1 cellular context compared by ENCODE assay signal in the genomic region with DNA sequence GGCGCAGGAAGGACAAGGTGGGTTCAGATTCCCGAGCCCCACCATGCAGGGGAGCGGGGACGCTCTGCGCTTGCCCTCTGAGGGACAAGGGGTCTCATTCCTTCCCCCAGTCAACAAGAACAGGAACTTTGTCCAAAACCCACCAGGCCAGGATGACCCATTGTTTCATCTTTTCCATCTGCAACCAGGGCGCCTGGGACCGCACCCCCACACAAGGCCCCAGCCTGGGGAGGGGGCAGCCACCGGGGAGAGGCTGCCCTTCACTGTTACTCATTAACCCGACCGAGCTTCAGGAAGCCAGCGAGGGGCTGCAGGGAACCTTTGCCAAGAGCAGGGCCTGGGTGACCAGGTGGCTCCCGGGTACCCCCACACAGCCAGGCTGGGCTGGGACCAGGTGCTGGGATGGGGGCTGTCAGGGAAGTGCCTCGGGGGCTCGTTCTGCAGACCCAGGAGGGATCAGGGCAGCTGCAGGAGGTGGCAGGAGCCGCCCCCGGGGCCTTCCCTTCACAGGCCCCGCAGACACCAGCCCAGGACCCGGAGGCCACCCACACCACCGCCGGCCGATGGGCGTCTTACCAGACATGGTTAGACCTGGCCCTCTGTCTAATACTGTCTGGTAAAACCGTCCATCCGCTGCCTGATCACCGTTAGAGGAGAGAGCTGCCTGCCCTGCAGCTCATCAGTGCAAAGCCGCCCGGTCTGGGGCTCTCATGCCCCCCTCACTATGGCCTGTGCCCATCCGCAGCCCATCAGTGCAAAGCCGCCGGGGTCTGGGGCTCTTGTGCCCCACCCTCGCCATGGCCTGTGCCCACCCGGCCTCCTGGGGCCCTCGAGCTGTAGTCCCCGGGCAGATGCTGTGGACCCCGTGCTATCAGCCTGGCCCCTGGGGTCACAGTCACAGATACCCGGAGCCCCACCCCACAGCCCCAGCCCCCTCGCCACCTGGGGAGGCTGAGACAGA.
A peak's percentile ranks its signal among the peaks of the same experiment; 100 is the strongest.
TF ChIP-seq lines count a peak whose summit lies in the region.

No MANE protein-coding gene starts in this region.

TF ChIP-seq in HepG2, 621 proteins besides CTCF, POLR2A, EP300 and RAD21 (continued from another document and continues in another):
- TF ChIP-seq SETDB1 (CRISPR knock-in tag; IDR thresholded peaks at IDR 0.05; ENCODE audit: borderline replicate concordance), result no peak
- no peak for TF ChIP-seq ZNF354B (CRISPR knock-in tag; IDR thresholded peaks at IDR 0.05)
- TF ChIP-seq MAF1 (CRISPR knock-in tag; IDR thresholded peaks at IDR 0.05; ENCODE audit: borderline replicate concordance), result no peak
- no peak for TF ChIP-seq HOXA5 (CRISPR knock-in tag; IDR thresholded peaks at IDR 0.05)
- 0 out of 2 replicates have a peak, but pooled peaks have one; percentile 16 for TF ChIP-seq ZNF501 (CRISPR knock-in tag; IDR thresholded peaks at IDR 0.05)
- no peak for TF ChIP-seq MAFF (IDR thresholded peaks at IDR 0.05; ENCODE audit: low read depth, low read length)
- no peak for TF ChIP-seq ZNF329 (CRISPR knock-in tag; IDR thresholded peaks at IDR 0.05; ENCODE audit: low read depth)
- no peak for TF ChIP-seq MIXL1 (CRISPR knock-in tag; IDR thresholded peaks at IDR 0.05)
- no peak for TF ChIP-seq PCBP1 (IDR thresholded peaks at IDR 0.05; ENCODE audit: borderline replicate concordance, low read depth, low read length)
- TF ChIP-seq, protein P1, sequence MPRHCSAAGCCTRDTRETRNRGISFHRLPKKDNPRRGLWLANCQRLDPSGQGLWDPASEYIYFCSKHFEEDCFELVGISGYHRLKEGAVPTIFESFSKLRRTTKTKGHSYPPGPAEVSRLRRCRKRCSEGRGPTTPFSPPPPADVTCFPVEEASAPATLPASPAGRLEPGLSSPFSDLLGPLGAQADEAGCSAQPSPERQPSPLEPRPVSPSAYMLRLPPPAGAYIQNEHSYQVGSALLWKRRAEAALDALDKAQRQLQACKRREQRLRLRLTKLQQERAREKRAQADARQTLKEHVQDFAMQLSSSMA (CRISPR knock-in tag; IDR thresholded peaks at IDR 0.05), result no peak
- TF ChIP-seq, protein P2, sequence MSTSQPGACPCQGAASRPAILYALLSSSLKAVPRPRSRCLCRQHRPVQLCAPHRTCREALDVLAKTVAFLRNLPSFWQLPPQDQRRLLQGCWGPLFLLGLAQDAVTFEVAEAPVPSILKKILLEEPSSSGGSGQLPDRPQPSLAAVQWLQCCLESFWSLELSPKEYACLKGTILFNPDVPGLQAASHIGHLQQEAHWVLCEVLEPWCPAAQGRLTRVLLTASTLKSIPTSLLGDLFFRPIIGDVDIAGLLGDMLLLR (CRISPR knock-in tag; IDR thresholded peaks at IDR 0.05), result no peak
- TF ChIP-seq FOXA3 (CRISPR knock-in tag; IDR thresholded peaks at IDR 0.05), result no peak
- no peak for TF ChIP-seq ZFYVE20 (CRISPR knock-in tag; IDR thresholded peaks at IDR 0.05; ENCODE audit: borderline replicate concordance, low read depth)
- TF ChIP-seq FIP1L1 (IDR thresholded peaks at IDR 0.05; ENCODE audit: borderline replicate concordance, insufficient read depth, low read depth, low read length), result no peak
- no peak for TF ChIP-seq SMYD3 (CRISPR knock-in tag; IDR thresholded peaks at IDR 0.05)
- no peak for TF ChIP-seq POLR2G (IDR thresholded peaks at IDR 0.05; ENCODE audit: low read depth, low read length)
- no peak for TF ChIP-seq NCOR1 (IDR thresholded peaks at IDR 0.05; ENCODE audit: borderline replicate concordance, low read length)
- TF ChIP-seq ZNF839 (CRISPR knock-in tag; IDR thresholded peaks at IDR 0.05; ENCODE audit: borderline replicate concordance), result no peak
- TF ChIP-seq, protein P3, sequence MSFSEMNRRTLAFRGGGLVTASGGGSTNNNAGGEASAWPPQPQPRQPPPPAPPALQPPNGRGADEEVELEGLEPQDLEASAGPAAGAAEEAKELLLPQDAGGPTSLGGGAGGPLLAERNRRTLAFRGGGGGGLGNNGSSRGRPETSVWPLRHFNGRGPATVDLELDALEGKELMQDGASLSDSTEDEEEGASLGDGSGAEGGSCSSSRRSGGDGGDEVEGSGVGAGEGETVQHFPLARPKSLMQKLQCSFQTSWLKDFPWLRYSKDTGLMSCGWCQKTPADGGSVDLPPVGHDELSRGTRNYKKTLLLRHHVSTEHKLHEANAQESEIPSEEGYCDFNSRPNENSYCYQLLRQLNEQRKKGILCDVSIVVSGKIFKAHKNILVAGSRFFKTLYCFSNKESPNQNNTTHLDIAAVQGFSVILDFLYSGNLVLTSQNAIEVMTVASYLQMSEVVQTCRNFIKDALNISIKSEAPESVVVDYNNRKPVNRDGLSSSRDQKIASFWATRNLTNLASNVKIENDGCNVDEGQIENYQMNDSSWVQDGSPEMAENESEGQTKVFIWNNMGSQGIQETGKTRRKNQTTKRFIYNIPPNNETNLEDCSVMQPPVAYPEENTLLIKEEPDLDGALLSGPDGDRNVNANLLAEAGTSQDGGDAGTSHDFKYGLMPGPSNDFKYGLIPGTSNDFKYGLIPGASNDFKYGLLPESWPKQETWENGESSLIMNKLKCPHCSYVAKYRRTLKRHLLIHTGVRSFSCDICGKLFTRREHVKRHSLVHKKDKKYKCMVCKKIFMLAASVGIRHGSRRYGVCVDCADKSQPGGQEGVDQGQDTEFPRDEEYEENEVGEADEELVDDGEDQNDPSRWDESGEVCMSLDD (CRISPR knock-in tag; IDR thresholded peaks at IDR 0.05; ENCODE audit: borderline replicate concordance), result no peak
- no peak for TF ChIP-seq RFXANK (CRISPR knock-in tag; IDR thresholded peaks at IDR 0.05)
- TF ChIP-seq ONECUT2 (CRISPR knock-in tag; IDR thresholded peaks at IDR 0.05), result no peak
- TF ChIP-seq SATB2 (CRISPR knock-in tag; IDR thresholded peaks at IDR 0.05), result no peak
- no peak for TF ChIP-seq CBFB (CRISPR knock-in tag; IDR thresholded peaks at IDR 0.05)
- TF ChIP-seq, protein P4, sequence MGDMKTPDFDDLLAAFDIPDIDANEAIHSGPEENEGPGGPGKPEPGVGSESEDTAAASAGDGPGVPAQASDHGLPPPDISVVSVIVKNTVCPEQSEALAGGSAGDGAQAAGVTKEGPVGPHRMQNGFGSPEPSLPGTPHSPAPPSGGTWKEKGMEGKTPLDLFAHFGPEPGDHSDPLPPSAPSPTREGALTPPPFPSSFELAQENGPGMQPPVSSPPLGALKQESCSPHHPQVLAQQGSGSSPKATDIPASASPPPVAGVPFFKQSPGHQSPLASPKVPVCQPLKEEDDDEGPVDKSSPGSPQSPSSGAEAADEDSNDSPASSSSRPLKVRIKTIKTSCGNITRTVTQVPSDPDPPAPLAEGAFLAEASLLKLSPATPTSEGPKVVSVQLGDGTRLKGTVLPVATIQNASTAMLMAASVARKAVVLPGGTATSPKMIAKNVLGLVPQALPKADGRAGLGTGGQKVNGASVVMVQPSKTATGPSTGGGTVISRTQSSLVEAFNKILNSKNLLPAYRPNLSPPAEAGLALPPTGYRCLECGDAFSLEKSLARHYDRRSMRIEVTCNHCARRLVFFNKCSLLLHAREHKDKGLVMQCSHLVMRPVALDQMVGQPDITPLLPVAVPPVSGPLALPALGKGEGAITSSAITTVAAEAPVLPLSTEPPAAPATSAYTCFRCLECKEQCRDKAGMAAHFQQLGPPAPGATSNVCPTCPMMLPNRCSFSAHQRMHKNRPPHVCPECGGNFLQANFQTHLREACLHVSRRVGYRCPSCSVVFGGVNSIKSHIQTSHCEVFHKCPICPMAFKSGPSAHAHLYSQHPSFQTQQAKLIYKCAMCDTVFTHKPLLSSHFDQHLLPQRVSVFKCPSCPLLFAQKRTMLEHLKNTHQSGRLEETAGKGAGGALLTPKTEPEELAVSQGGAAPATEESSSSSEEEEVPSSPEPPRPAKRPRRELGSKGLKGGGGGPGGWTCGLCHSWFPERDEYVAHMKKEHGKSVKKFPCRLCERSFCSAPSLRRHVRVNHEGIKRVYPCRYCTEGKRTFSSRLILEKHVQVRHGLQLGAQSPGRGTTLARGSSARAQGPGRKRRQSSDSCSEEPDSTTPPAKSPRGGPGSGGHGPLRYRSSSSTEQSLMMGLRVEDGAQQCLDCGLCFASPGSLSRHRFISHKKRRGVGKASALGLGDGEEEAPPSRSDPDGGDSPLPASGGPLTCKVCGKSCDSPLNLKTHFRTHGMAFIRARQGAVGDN (CRISPR knock-in tag; IDR thresholded peaks at IDR 0.05), result peak; percentile 65
- TF ChIP-seq ZKSCAN5 (CRISPR knock-in tag; IDR thresholded peaks at IDR 0.05), result no peak
- peak; percentile 70; the same call in 1 of the 2 replicates for TF ChIP-seq HES4 (CRISPR knock-in tag; IDR thresholded peaks at IDR 0.05; ENCODE audit: borderline replicate concordance)
- TF ChIP-seq CBX5 (CRISPR knock-in tag; IDR thresholded peaks at IDR 0.05; ENCODE audit: borderline replicate concordance), result no peak
- TF ChIP-seq ZNF75D (CRISPR knock-in tag; IDR thresholded peaks at IDR 0.05; ENCODE audit: borderline replicate concordance), result no peak
- TF ChIP-seq ZNF331 (CRISPR knock-in tag; IDR thresholded peaks at IDR 0.05), result no peak
- TF ChIP-seq, protein P5, sequence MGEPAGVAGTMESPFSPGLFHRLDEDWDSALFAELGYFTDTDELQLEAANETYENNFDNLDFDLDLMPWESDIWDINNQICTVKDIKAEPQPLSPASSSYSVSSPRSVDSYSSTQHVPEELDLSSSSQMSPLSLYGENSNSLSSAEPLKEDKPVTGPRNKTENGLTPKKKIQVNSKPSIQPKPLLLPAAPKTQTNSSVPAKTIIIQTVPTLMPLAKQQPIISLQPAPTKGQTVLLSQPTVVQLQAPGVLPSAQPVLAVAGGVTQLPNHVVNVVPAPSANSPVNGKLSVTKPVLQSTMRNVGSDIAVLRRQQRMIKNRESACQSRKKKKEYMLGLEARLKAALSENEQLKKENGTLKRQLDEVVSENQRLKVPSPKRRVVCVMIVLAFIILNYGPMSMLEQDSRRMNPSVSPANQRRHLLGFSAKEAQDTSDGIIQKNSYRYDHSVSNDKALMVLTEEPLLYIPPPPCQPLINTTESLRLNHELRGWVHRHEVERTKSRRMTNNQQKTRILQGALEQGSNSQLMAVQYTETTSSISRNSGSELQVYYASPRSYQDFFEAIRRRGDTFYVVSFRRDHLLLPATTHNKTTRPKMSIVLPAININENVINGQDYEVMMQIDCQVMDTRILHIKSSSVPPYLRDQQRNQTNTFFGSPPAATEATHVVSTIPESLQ (CRISPR knock-in tag; conservative IDR thresholded peaks at IDR 0.05), result no peak
- TF ChIP-seq, protein P6, sequence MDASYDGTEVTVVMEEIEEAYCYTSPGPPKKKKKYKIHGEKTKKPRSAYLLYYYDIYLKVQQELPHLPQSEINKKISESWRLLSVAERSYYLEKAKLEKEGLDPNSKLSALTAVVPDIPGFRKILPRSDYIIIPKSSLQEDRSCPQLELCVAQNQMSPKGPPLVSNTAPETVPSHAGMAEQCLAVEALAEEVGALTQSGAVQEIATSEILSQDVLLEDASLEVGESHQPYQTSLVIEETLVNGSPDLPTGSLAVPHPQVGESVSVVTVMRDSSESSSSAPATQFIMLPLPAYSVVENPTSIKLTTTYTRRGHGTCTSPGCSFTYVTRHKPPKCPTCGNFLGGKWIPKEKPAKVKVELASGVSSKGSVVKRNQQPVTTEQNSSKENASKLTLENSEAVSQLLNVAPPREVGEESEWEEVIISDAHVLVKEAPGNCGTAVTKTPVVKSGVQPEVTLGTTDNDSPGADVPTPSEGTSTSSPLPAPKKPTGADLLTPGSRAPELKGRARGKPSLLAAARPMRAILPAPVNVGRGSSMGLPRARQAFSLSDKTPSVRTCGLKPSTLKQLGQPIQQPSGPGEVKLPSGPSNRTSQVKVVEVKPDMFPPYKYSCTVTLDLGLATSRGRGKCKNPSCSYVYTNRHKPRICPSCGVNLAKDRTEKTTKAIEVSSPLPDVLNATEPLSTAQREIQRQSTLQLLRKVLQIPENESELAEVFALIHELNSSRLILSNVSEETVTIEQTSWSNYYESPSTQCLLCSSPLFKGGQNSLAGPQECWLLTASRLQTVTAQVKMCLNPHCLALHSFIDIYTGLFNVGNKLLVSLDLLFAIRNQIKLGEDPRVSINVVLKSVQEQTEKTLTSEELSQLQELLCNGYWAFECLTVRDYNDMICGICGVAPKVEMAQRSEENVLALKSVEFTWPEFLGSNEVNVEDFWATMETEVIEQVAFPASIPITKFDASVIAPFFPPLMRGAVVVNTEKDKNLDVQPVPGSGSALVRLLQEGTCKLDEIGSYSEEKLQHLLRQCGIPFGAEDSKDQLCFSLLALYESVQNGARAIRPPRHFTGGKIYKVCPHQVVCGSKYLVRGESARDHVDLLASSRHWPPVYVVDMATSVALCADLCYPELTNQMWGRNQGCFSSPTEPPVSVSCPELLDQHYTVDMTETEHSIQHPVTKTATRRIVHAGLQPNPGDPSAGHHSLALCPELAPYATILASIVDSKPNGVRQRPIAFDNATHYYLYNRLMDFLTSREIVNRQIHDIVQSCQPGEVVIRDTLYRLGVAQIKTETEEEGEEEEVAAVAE (CRISPR knock-in tag; IDR thresholded peaks at IDR 0.05; ENCODE audit: borderline replicate concordance), result no peak
- TF ChIP-seq ZNF552 (CRISPR knock-in tag; IDR thresholded peaks at IDR 0.05; ENCODE audit: borderline replicate concordance), result no peak
- no peak for TF ChIP-seq ZNF138 (CRISPR knock-in tag; IDR thresholded peaks at IDR 0.05; ENCODE audit: low read depth)
- no peak for TF ChIP-seq SMAD1 (CRISPR knock-in tag; IDR thresholded peaks at IDR 0.05; ENCODE audit: borderline replicate concordance, low read depth)
- no peak for TF ChIP-seq ZNF564 (CRISPR knock-in tag; IDR thresholded peaks at IDR 0.05)
- TF ChIP-seq, protein P7, sequence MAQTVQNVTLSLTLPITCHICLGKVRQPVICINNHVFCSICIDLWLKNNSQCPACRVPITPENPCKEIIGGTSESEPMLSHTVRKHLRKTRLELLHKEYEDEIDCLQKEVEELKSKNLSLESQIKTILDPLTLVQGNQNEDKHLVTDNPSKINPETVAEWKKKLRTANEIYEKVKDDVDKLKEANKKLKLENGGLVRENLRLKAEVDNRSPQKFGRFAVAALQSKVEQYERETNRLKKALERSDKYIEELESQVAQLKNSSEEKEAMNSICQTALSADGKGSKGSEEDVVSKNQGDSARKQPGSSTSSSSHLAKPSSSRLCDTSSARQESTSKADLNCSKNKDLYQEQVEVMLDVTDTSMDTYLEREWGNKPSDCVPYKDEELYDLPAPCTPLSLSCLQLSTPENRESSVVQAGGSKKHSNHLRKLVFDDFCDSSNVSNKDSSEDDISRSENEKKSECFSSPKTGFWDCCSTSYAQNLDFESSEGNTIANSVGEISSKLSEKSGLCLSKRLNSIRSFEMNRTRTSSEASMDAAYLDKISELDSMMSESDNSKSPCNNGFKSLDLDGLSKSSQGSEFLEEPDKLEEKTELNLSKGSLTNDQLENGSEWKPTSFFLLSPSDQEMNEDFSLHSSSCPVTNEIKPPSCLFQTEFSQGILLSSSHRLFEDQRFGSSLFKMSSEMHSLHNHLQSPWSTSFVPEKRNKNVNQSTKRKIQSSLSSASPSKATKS (CRISPR knock-in tag; IDR thresholded peaks at IDR 0.05), result no peak
- 0 out of 2 replicates have a peak, but pooled peaks have one; percentile 32 for TF ChIP-seq SOX13 (IDR thresholded peaks at IDR 0.05)
- no peak for TF ChIP-seq SOX13 (CRISPR knock-in tag; conservative IDR thresholded peaks at IDR 0.05 in 1 of 2, IDR thresholded peaks at IDR 0.05 in 1 of 2)
- TF ChIP-seq KLF6 (CRISPR knock-in tag; IDR thresholded peaks at IDR 0.05), result no peak
- TF ChIP-seq PRMT3 (CRISPR knock-in tag; IDR thresholded peaks at IDR 0.05; ENCODE audit: borderline replicate concordance, low read depth), result no peak
